20 cellular contexts compared by ENCODE assay signal in genomic region chr1:51735746-51736254, GRCh38.
DNase-seq lines count a peak whose midpoint lies in the region; ATAC-seq, FAIRE-seq and TF ChIP-seq lines count a peak whose summit lies in the region.
"Had no signal": no experiment of that assay in that cellular context is flagged by ENCODE, and none has a peak within 500 bp of the region (broad histone marks: within the 10 kb centered on the region; RNA-seq: fewer than 3 reads in every experiment).

No MANE protein-coding gene starts in this region.

- H3K9me3 ChIP-seq in Loucy (ENCODE audit: insufficient read depth, low read depth, low read length) (no peaks in the 10 kb centered on the region), osteoblast (ENCODE audit: low read depth, low read length) (no peaks in the 10 kb centered on the region)
- H3K9me3 ChIP-seq: colonic mucosa, thoracic aorta had no signal

- H3K9me2 ChIP-seq in Loucy (replicated peaks; ENCODE audit: low read depth, low read length) = no peaks in the 10 kb centered on the region

- H3K79me2 ChIP-seq in Loucy (ENCODE audit: insufficient read depth, low read length) (peaks cover 96% of the 10 kb centered on the region), osteoblast (ENCODE audit: insufficient read depth, low read length) (peaks cover 80% of the 10 kb centered on the region)

- peak overlapping the region; percentile 0 for H3K9ac ChIP-seq in Loucy (ENCODE audit: low read depth, low read length, poor library complexity, severe bottlenecking)
- no peak overlapping the region for H3K9ac ChIP-seq in rectal smooth muscle tissue (ENCODE audit: low read length)
- H3K9ac ChIP-seq: KMS-11 had no signal

- TF ChIP-seq CTCF in Loucy (conservative IDR thresholded peaks at IDR 0.05; ENCODE audit: low read length) = no peak
- no peak for TF ChIP-seq CTCF in coronary artery (IDR thresholded peaks at IDR 0.05)
- TF ChIP-seq CTCF in osteoblast (IDR thresholded peaks at IDR 0.05; ENCODE audit: extremely low read depth, low read depth, low read length) = no peak

- peak overlapping the region; percentile 53 for H3K4me3 ChIP-seq in Loucy (ENCODE audit: low read length, poor library complexity, severe bottlenecking)
- H3K4me3 ChIP-seq in coronary artery = no peak overlapping the region
- no peak overlapping the region for H3K4me3 ChIP-seq in rectal smooth muscle tissue (ENCODE audit: low read length)
- no peak overlapping the region for H3K4me3 ChIP-seq in osteoblast (ENCODE audit: insufficient read depth, low read length)
- H3K4me3 ChIP-seq: colonic mucosa had no signal

- ATAC-seq in HG02938 (IDR thresholded peaks at IDR 0.05; ENCODE audit: unreplicated experiment) = no peak
- ATAC-seq: activated naive CD4-positive, alpha-beta T cell treated with anti-CD3 and anti-CD28 coated beads, Interleukin-2, amount 50 U/mL, for 72 hours; HCT116; stimulated activated naive B cell treated with anti-CD40 and anti-IgM and Interleukin-4, amounts not matched to agents 10 μg/mL and 1 μg/mL and 100 μg/mL, for 72 hours had no signal

- peak; percentile 23 for FAIRE-seq in G401.6 (lab: Jason Lieb, UNC)
- FAIRE-seq: TTC549 had no signal

- peaks cover 70% of the 10 kb centered on the region for H3K4me1 ChIP-seq in Loucy (ENCODE audit: insufficient read depth, low read length, poor library complexity, severe bottlenecking)
- peaks cover 24% of the 10 kb centered on the region for H3K4me1 ChIP-seq in rectal smooth muscle tissue (ENCODE audit: control insufficient read depth, insufficient read depth, low read length)
- H3K4me1 ChIP-seq in osteoblast (ENCODE audit: insufficient read depth, low read length) = peaks cover 13% of the 10 kb centered on the region
- H3K4me1 ChIP-seq: colonic mucosa had no signal

- H3K27ac ChIP-seq in coronary artery (peak overlapping the region; percentile 46 to 54), rectal smooth muscle tissue (ENCODE audit: low read depth, low read length) (peak overlapping the region; percentile 12), osteoblast (ENCODE audit: low read depth, low read length) (no peak overlapping the region)
- H3K27ac ChIP-seq: colonic mucosa, KMS-11 had no signal

- H3K27me3 ChIP-seq in Loucy (ENCODE audit: insufficient read depth, low read length, poor library complexity, severe bottlenecking) = no peaks in the 10 kb centered on the region
- H3K27me3 ChIP-seq in rectal smooth muscle tissue (ENCODE audit: control insufficient read depth, insufficient read depth, low read length) = no peaks in the 10 kb centered on the region
- H3K27me3 ChIP-seq in osteoblast (ENCODE audit: insufficient read depth, low read length) = no peaks in the 10 kb centered on the region
- H3K27me3 ChIP-seq: colonic mucosa had no signal

- H3K4me2 ChIP-seq in Loucy (ENCODE audit: low read depth, low read length, poor library complexity, severe bottlenecking) (peak overlapping the region; percentile 95), osteoblast (ENCODE audit: insufficient read depth, low read length) (no peak overlapping the region)
- H3K4me2 ChIP-seq: KMS-11 had no signal

- H3K36me3 ChIP-seq in Loucy (ENCODE audit: insufficient read depth, low read length) = no peaks in the 10 kb centered on the region
- H3K36me3 ChIP-seq in rectal smooth muscle tissue (ENCODE audit: control insufficient read depth, insufficient read depth, low read length) = no peaks in the 10 kb centered on the region
- no peaks in the 10 kb centered on the region for H3K36me3 ChIP-seq in osteoblast (ENCODE audit: insufficient read depth, low read length)
- H3K36me3 ChIP-seq: colonic mucosa, thoracic aorta had no signal

- peaks cover 59% of the 10 kb centered on the region for H4K20me1 ChIP-seq in Loucy (ENCODE audit: insufficient read depth, low read length, poor library complexity, severe bottlenecking)
- peaks cover 33% of the 10 kb centered on the region for H4K20me1 ChIP-seq in osteoblast (ENCODE audit: insufficient read depth, low read length)

- no peaks in the 10 kb centered on the region for H3F3A ChIP-seq in Loucy (ENCODE audit: low read depth)

- DNase-seq in coronary artery (ENCODE audit: low spot score) (no peak), osteoblast (ENCODE audit: insufficient read length, low spot score, missing footprints) (no peak), dermis blood vessel endothelial cell (no peak), NOMO-1 (lab: John Stamatoyannopoulos, UW; ENCODE audit: unreplicated experiment in 2 of 2) (no peak)
- DNase-seq: activated CD4-positive, alpha-beta T cell treated with anti-CD3 and anti-CD28 coated beads for 36 hours; colonic mucosa; GDM1; NCI-H187 treated with DMSO at 0.1 percent for 48 hours; NCI-H69; stimulated activated CD4-positive, alpha-beta T cell treated with anti-CD3 and anti-CD28 coated beads, Interleukin-2, amount 100 ng/mL, for 24 hours; stimulated activated naive B cell treated with anti-CD40 and anti-IgM and Interleukin-4, amounts not matched to agents 10 μg/mL and 1 μg/mL and 100 μg/mL, for 72 hours had no signal

- H2AFZ ChIP-seq in Loucy (ENCODE audit: low read length) (no peak overlapping the region), osteoblast (ENCODE audit: low read length) (no peak overlapping the region)
